Comparison of ENCODE assay signal across 1 cellular context in genomic region chr16:28880955-28881354, GRCh38.
TF ChIP-seq lines count a peak whose summit lies in the region.

No MANE protein-coding gene starts in this region.

TF ChIP-seq in HEK293, 187 proteins besides CTCF, POLR2A, EP300 and RAD21 (continues in another document):
- TF ChIP-seq GLI2 (tag by site-specific recombination; IDR thresholded peaks at IDR 0.05; ENCODE audit: borderline replicate concordance, low read depth) = no peak
- 0 out of 2 replicates have a peak, but pooled peaks have one; percentile 24 for TF ChIP-seq YY2 (tag by site-specific recombination; IDR thresholded peaks at IDR 0.05)
- no peak for TF ChIP-seq ZNF26 (tag by site-specific recombination; IDR thresholded peaks at IDR 0.05)
- TF ChIP-seq, protein P1, sequence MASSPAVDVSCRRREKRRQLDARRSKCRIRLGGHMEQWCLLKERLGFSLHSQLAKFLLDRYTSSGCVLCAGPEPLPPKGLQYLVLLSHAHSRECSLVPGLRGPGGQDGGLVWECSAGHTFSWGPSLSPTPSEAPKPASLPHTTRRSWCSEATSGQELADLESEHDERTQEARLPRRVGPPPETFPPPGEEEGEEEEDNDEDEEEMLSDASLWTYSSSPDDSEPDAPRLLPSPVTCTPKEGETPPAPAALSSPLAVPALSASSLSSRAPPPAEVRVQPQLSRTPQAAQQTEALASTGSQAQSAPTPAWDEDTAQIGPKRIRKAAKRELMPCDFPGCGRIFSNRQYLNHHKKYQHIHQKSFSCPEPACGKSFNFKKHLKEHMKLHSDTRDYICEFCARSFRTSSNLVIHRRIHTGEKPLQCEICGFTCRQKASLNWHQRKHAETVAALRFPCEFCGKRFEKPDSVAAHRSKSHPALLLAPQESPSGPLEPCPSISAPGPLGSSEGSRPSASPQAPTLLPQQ (tag by site-specific recombination; IDR thresholded peaks at IDR 0.05) = no peak
- TF ChIP-seq SP3 (tag by site-specific recombination; IDR thresholded peaks at IDR 0.05) = no peak
- no peak for TF ChIP-seq ZNF274 (IDR thresholded peaks at IDR 0.05; ENCODE audit: low read length)
- TF ChIP-seq ZNF274 (tag by site-specific recombination; IDR thresholded peaks at IDR 0.05; ENCODE audit: borderline replicate concordance) = no peak
- no peak for TF ChIP-seq ZFP41 (tag by site-specific recombination; IDR thresholded peaks at IDR 0.05; ENCODE audit: borderline replicate concordance)
- TF ChIP-seq ZNF335 (tag by site-specific recombination; conservative IDR thresholded peaks at IDR 0.05) = no peak
- peak; percentile 76 for TF ChIP-seq ZNF580 (tag by site-specific recombination; IDR thresholded peaks at IDR 0.05)
- no peak for TF ChIP-seq HIC1 (tag by site-specific recombination; IDR thresholded peaks at IDR 0.05)
- TF ChIP-seq ZNF513 (tag by site-specific recombination; IDR thresholded peaks at IDR 0.05) = peak; percentile 45; the same call in 1 of the 2 replicates
- TF ChIP-seq ZNF324 (tag by site-specific recombination; IDR thresholded peaks at IDR 0.05) = no peak
- TF ChIP-seq ZBTB7A (tag by site-specific recombination; IDR thresholded peaks at IDR 0.05; ENCODE audit: low read depth) = no peak
- TF ChIP-seq ZNF132 (tag by site-specific recombination; IDR thresholded peaks at IDR 0.05; ENCODE audit: borderline replicate concordance) = no peak
- TF ChIP-seq ZSCAN5A (tag by site-specific recombination; IDR thresholded peaks at IDR 0.05) = no peak
- no peak for TF ChIP-seq GLIS2 (tag by site-specific recombination; IDR thresholded peaks at IDR 0.05)
- no peak for TF ChIP-seq ZNF23 (tag by site-specific recombination; IDR thresholded peaks at IDR 0.05; ENCODE audit: borderline replicate concordance)
- TF ChIP-seq ZNF704 (tag by site-specific recombination; IDR thresholded peaks at IDR 0.05) = no peak
- no peak for TF ChIP-seq ZNF776 (tag by site-specific recombination; IDR thresholded peaks at IDR 0.05; ENCODE audit: borderline replicate concordance)
- TF ChIP-seq ZBTB48 (tag by site-specific recombination; IDR thresholded peaks at IDR 0.05) = no peak
- no peak for TF ChIP-seq ZNF10 (tag by site-specific recombination; IDR thresholded peaks at IDR 0.05)
- no peak for TF ChIP-seq ZEB2 (tag by site-specific recombination; IDR thresholded peaks at IDR 0.05)
- no peak for TF ChIP-seq KLF10 (tag by site-specific recombination; IDR thresholded peaks at IDR 0.05)
- TF ChIP-seq ZNF221 (tag by site-specific recombination; IDR thresholded peaks at IDR 0.05; ENCODE audit: borderline replicate concordance) = no peak
- TF ChIP-seq ZNF610 (tag by site-specific recombination; IDR thresholded peaks at IDR 0.05; ENCODE audit: borderline replicate concordance) = no peak
- TF ChIP-seq ZNF701 (tag by site-specific recombination; IDR thresholded peaks at IDR 0.05) = no peak
- TF ChIP-seq, protein P2, sequence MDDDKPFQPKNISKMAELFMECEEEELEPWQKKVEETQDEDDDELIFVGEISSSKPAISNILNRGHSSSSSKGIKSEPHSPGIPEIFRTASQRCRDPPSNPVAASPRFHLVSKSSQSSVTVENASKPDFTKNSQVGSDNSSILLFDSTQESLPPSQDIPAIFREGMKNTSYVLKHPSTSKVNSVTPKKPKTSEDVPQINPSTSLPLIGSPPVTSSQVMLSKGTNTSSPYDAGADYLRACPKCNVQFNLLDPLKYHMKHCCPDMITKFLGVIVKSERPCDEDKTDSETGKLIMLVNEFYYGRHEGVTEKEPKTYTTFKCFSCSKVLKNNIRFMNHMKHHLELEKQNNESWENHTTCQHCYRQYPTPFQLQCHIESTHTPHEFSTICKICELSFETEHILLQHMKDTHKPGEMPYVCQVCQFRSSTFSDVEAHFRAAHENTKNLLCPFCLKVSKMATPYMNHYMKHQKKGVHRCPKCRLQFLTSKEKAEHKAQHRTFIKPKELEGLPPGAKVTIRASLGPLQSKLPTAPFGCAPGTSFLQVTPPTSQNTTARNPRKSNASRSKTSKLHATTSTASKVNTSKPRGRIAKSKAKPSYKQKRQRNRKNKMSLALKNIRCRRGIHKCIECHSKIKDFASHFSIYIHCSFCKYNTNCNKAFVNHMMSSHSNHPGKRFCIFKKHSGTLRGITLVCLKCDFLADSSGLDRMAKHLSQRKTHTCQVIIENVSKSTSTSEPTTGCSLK (tag by site-specific recombination; IDR thresholded peaks at IDR 0.05) = no peak
- TF ChIP-seq, protein P3, sequence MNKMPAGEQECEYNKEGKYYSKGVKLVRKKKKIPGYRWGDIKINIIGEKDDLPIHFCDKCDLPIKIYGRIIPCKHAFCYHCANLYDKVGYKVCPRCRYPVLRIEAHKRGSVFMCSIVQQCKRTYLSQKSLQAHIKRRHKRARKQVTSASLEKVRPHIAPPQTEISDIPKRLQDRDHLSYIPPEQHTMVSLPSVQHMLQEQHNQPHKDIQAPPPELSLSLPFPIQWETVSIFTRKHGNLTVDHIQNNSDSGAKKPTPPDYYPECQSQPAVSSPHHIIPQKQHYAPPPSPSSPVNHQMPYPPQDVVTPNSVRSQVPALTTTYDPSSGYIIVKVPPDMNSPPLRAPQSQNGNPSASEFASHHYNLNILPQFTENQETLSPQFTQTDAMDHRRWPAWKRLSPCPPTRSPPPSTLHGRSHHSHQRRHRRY (tag by site-specific recombination; IDR thresholded peaks at IDR 0.05) = no peak
- TF ChIP-seq, protein P4, sequence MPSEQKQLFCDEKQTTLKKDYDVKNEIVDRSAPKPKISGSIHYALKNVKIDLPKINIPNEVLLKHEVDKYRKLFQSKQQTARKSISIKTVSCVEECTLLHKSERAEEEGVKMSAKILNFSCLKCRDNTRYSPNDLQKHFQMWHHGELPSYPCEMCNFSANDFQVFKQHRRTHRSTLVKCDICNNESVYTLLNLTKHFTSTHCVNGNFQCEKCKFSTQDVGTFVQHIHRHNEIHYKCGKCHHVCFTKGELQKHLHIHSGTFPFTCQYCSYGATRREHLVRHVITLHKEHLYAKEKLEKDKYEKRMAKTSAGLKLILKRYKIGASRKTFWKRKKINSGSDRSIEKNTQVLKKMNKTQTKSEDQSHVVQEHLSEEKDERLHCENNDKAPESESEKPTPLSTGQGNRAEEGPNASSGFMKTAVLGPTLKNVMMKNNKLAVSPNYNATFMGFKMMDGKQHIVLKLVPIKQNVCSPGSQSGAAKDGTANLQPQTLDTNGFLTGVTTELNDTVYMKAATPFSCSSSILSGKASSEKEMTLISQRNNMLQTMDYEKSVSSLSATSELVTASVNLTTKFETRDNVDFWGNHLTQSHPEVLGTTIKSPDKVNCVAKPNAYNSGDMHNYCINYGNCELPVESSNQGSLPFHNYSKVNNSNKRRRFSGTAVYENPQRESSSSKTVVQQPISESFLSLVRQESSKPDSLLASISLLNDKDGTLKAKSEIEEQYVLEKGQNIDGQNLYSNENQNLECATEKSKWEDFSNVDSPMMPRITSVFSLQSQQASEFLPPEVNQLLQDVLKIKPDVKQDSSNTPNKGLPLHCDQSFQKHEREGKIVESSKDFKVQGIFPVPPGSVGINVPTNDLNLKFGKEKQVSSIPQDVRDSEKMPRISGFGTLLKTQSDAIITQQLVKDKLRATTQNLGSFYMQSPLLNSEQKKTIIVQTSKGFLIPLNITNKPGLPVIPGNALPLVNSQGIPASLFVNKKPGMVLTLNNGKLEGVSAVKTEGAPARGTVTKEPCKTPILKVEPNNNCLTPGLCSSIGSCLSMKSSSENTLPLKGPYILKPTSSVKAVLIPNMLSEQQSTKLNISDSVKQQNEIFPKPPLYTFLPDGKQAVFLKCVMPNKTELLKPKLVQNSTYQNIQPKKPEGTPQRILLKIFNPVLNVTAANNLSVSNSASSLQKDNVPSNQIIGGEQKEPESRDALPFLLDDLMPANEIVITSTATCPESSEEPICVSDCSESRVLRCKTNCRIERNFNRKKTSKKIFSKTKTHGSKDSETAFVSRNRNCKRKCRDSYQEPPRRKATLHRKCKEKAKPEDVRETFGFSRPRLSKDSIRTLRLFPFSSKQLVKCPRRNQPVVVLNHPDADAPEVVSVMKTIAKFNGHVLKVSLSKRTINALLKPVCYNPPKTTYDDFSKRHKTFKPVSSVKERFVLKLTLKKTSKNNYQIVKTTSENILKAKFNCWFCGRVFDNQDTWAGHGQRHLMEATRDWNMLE (tag by site-specific recombination; conservative IDR thresholded peaks at IDR 0.05; ENCODE audit: low read depth) = no peak
- 0 out of 2 replicates have a peak, but pooled peaks have one; percentile 22 for TF ChIP-seq GLI4 (tag by site-specific recombination; IDR thresholded peaks at IDR 0.05)
- 0 out of 2 replicates have a peak, but pooled peaks have one; percentile 19 for TF ChIP-seq KLF17 (tag by site-specific recombination; IDR thresholded peaks at IDR 0.05)
- no peak for TF ChIP-seq ZNF561 (tag by site-specific recombination; IDR thresholded peaks at IDR 0.05; ENCODE audit: borderline replicate concordance)
- no peak for TF ChIP-seq ZNF624 (tag by site-specific recombination; IDR thresholded peaks at IDR 0.05)
- TF ChIP-seq ZNF664 (tag by site-specific recombination; IDR thresholded peaks at IDR 0.05) = no peak
